Comparison of ENCODE assay signal across 14 cellular contexts in genomic region chr1:112575154-112575804, GRCh38. TPM values are rescaled to one million over a fixed set of nuclear protein-coding genes. Genes with fewer than 3 reads are reported as not detected.
DNase-seq lines count a peak whose midpoint lies in the region; ATAC-seq and TF ChIP-seq lines count a peak whose summit lies in the region.
"Had no signal": no experiment of that assay in that cellular context is flagged by ENCODE, and none has a peak within 500 bp of the region (broad histone marks: within the 10 kb centered on the region; RNA-seq: fewer than 3 reads in every experiment).

No MANE protein-coding gene starts in this region.

- no peak overlapping the region for H2AFZ ChIP-seq in mammary epithelial cell (ENCODE audit: low read depth, low read length)

- TF ChIP-seq CTCF in AG10803 (conservative IDR thresholded peaks at IDR 0.05; ENCODE audit: low read length) (no peak), NB4 (IDR thresholded peaks at IDR 0.05; ENCODE audit: low read depth, low read length) (no peak), mammary epithelial cell (conservative IDR thresholded peaks at IDR 0.05 in 1 of 2, IDR thresholded peaks at IDR 0.05 in 1 of 2; ENCODE audit: extremely low read depth in 1 of 2, insufficient read depth in 1 of 2, low read depth in 1 of 2, low read length in 2 of 2) (no peak), mesothelial cell of epicardium (IDR thresholded peaks at IDR 0.05; ENCODE audit: unreplicated experiment) (no peak)

- peaks cover 13% of the 10 kb centered on the region for H3K36me3 ChIP-seq in mammary epithelial cell (ENCODE audit: insufficient read depth, low read length)

- CTCF ChIA-PET in mammary epithelial cell (lab: Charles Lee; ENCODE audit: low non-redundant PET): interaction anchor here (0.6 kb wide), 1 partner anchor 74 kb away, joined by 4 read pairs; no protein-coding TSS in a partner anchor

- no peak overlapping the region for H3K4me3 Mint-ChIP-seq in mesothelial cell of epicardium
- H3K4me3 Mint-ChIP-seq: activated CD4-positive, alpha-beta T cell treated with anti-CD3 and anti-CD28 coated beads, Interleukin-2, amount 10 ng/mL, durations not matched to agents 7 days and 5 days; activated naive CD8-positive, alpha-beta T cell treated with anti-CD3 and anti-CD28 coated beads, Interleukin-2, amount 10 ng/mL, durations not matched to agents 7 days and 5 days; CD8-positive, alpha-beta memory T cell; stimulated activated naive CD8-positive, alpha-beta T cell treated with anti-CD3 and anti-CD28 coated beads, Interleukin-15, Interleukin-2, amounts not matched to agents 100 ng/mL and 50 ng/mL, for 24 hours had no signal

- H3K9ac ChIP-seq in mammary epithelial cell (ENCODE audit: insufficient read depth, low read length): no peak overlapping the region

- H3K27me3 Mint-ChIP-seq in mesothelial cell of epicardium (ENCODE audit: low read depth): no peaks in the 10 kb centered on the region
- H3K27me3 Mint-ChIP-seq: activated CD4-positive, alpha-beta T cell treated with anti-CD3 and anti-CD28 coated beads, Interleukin-2, amount 10 ng/mL, durations not matched to agents 7 days and 5 days; activated naive CD8-positive, alpha-beta T cell treated with anti-CD3 and anti-CD28 coated beads, Interleukin-2, amount 10 ng/mL, durations not matched to agents 7 days and 5 days; CD8-positive, alpha-beta memory T cell; stimulated activated naive CD8-positive, alpha-beta T cell treated with anti-CD3 and anti-CD28 coated beads, Interleukin-15, Interleukin-2, amounts not matched to agents 100 ng/mL and 50 ng/mL, for 24 hours had no signal

- DNase-seq in AG10803 (ENCODE audit: low read depth) (peak; percentile 73), NB4 (ENCODE audit: low read depth) (peak; percentile 21), mammary epithelial cell (peak; percentile 68), mesothelial cell of epicardium (ENCODE audit: low spot score in 2 of 2, unreplicated experiment in 2 of 2) (no peak), caudate nucleus (lab: John Stamatoyannopoulos, UW) (no peak), NCI-H2081 (lab: John Stamatoyannopoulos, UW) (no peak)
- DNase-seq: activated CD4-positive, alpha-beta T cell treated with anti-CD3 and anti-CD28 coated beads, Interleukin-2, amount 10 ng/mL, durations not matched to agents 7 days and 5 days; activated naive CD8-positive, alpha-beta T cell treated with anti-CD3 and anti-CD28 coated beads, Interleukin-2, amount 10 ng/mL, durations not matched to agents 7 days and 5 days; CD8-positive, alpha-beta memory T cell; glutamatergic neuron; MV-4-11 had no signal

- no peaks in the 10 kb centered on the region for H3K27me3 ChIP-seq in mammary epithelial cell (ENCODE audit: insufficient read depth, low read length)

- H3K4me1 ChIP-seq in mammary epithelial cell (ENCODE audit: insufficient read depth, low read length): no peaks in the 10 kb centered on the region

- intact Hi-C loops in mammary epithelial cell (cut with micrococcal nuclease): no loop called here

- H4K20me1 ChIP-seq in mammary epithelial cell (ENCODE audit: insufficient read depth, low read length): no peaks in the 10 kb centered on the region

- BruUV-seq in mammary epithelial cell (replicated peaks; lab: Mats Ljungman, UMichigan): no TSS peak

- dilution Hi-C loops in mammary epithelial cell (cut with HindIII; ENCODE audit: low sequenced_read_pairs): no loop called here

- WGBS in mammary epithelial cell (ENCODE audit: low coverage, missing lambda C conversion rate): 92% methylated on average over 8 of the region's 8 CpGs

- H3K27ac Mint-ChIP-seq in mesothelial cell of epicardium: peak overlapping the region; percentile 48
- H3K27ac Mint-ChIP-seq: activated CD4-positive, alpha-beta T cell treated with anti-CD3 and anti-CD28 coated beads, Interleukin-2, amount 10 ng/mL, durations not matched to agents 7 days and 5 days; activated naive CD8-positive, alpha-beta T cell treated with anti-CD3 and anti-CD28 coated beads, Interleukin-2, amount 10 ng/mL, durations not matched to agents 7 days and 5 days; stimulated activated naive CD8-positive, alpha-beta T cell treated with anti-CD3 and anti-CD28 coated beads, Interleukin-15, Interleukin-2, amounts not matched to agents 100 ng/mL and 50 ng/mL, for 24 hours had no signal

- H3K27ac ChIP-seq in mammary epithelial cell (ENCODE audit: insufficient read depth, low read depth, low read length) (no peak overlapping the region), caudate nucleus (ENCODE audit: low read depth, low read length) (no peak overlapping the region)

- no peaks in the 10 kb centered on the region for H3K9me3 ChIP-seq in mammary epithelial cell (replicated peaks; ENCODE audit: insufficient read depth, low read length)

- no peak overlapping the region for H3K4me2 ChIP-seq in mammary epithelial cell (ENCODE audit: insufficient read depth, low read depth, low read length)

- in situ Hi-C loops in mammary epithelial cell (cut with MboI; ENCODE audit: low sequenced_read_pairs in 2 of 2): no loop called here

- H3K79me2 ChIP-seq in mammary epithelial cell (ENCODE audit: insufficient read depth, low read length): no peaks in the 10 kb centered on the region

- ATAC-seq in GM19035 (IDR thresholded peaks at IDR 0.05; ENCODE audit: unreplicated experiment) (no peak), GM18907 (IDR thresholded peaks at IDR 0.05; ENCODE audit: unreplicated experiment) (no peak)

- no peak overlapping the region for H3K4me3 ChIP-seq in AG10803 (ENCODE audit: low read length)
- H3K4me3 ChIP-seq in NB4 (ENCODE audit: low read depth, low read length): no peak overlapping the region
- H3K4me3 ChIP-seq in mammary epithelial cell (replicated peaks in 1 of 3; ENCODE audit: insufficient read depth in 1 of 3, low read depth in 2 of 3, low read length in 3 of 3): no peak overlapping the region

- H3K36me3 Mint-ChIP-seq in mesothelial cell of epicardium: peaks cover 42% of the 10 kb centered on the region

- peaks cover 7% of the 10 kb centered on the region for H3K9me3 Mint-ChIP-seq in mesothelial cell of epicardium
- H3K9me3 Mint-ChIP-seq: activated CD4-positive, alpha-beta T cell treated with anti-CD3 and anti-CD28 coated beads, Interleukin-2, amount 10 ng/mL, durations not matched to agents 7 days and 5 days; activated naive CD8-positive, alpha-beta T cell treated with anti-CD3 and anti-CD28 coated beads, Interleukin-2, amount 10 ng/mL, durations not matched to agents 7 days and 5 days; CD8-positive, alpha-beta memory T cell; stimulated activated naive CD8-positive, alpha-beta T cell treated with anti-CD3 and anti-CD28 coated beads, Interleukin-15, Interleukin-2, amounts not matched to agents 100 ng/mL and 50 ng/mL, for 24 hours had no signal

- no peak for TF ChIP-seq POLR2A in NB4 (IDR thresholded peaks at IDR 0.05; ENCODE audit: extremely low read depth, insufficient read length)

- peaks cover 14% of the 10 kb centered on the region for H3K4me1 Mint-ChIP-seq in mesothelial cell of epicardium
- H3K4me1 Mint-ChIP-seq: activated CD4-positive, alpha-beta T cell treated with anti-CD3 and anti-CD28 coated beads, Interleukin-2, amount 10 ng/mL, durations not matched to agents 7 days and 5 days; activated naive CD8-positive, alpha-beta T cell treated with anti-CD3 and anti-CD28 coated beads, Interleukin-2, amount 10 ng/mL, durations not matched to agents 7 days and 5 days; CD8-positive, alpha-beta memory T cell had no signal

RNA-seq across cellular contexts. Expression of gene ST7L, which starts 43.7 kb away (rescaled TPM):
- total RNA-seq in mammary epithelial cell (10 to 100 TPM; 19.2 to 22.3 TPM), mesothelial cell of epicardium (26.5 to 30.0 TPM (median 27.6 TPM) in 3 replicates)
- polyA plus RNA-seq in mammary epithelial cell: 8.3 TPM
- polyA minus RNA-seq in mammary epithelial cell: 11.5 TPM

RNA-seq across cellular contexts. Expression of gene CAPZA1, which starts 44.4 kb away (rescaled TPM):
- 100 to 1,000 TPM; 188 to 192 TPM for total RNA-seq in mammary epithelial cell
- 136 TPM for polyA plus RNA-seq in mammary epithelial cell
- polyA minus RNA-seq in mammary epithelial cell: 212 TPM
- 109 to 118 TPM (median 116 TPM) in 3 replicates for total RNA-seq in mesothelial cell of epicardium

Comparison
In these comparisons a context has a peak if more than half of its experiments do, and no peak if none do; other contexts are left out.
1. DNase-seq: peak in AG10803 (single experiment), NB4 (single experiment) and mammary epithelial cell (single experiment); none in mesothelial cell of epicardium (0 of 2), caudate nucleus (0 of 61) and NCI-H2081 (0 of 2).